Comparison of ENCODE assay signal across 12 cellular contexts in the genomic region with DNA sequence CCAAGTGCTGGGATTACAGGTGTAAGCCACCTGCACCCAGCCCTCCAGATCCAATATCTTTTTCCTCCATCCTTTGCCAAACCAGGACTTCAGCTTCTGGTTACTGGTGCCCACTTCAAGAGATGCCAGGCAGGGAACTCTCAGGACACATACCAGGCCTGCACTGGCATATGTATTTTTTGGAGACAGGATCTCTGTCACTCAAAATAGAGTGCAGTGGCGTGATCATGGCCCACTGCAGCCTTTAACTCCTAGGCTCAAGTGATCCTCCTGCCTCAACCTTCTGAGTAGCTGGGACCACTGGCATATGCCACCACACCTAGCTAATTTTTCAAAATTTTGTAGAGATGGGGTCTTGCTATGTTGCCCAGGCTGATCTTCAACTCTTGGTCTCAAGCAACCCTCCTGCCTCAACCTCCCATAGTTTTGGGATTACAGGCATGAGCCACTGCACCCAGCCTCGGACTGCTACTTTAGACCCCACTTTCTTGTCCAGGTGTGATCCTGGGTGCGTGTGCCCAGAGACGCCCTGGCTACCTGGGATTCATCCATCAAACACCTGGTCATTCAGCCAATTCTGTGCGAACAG. TPM values are rescaled to one million over a fixed set of nuclear protein-coding genes. Genes with fewer than 3 reads are reported as not detected.
DNase-seq lines count a peak whose midpoint lies in the region; ATAC-seq and TF ChIP-seq lines count a peak whose summit lies in the region.
"Had no signal": no experiment of that assay in that cellular context is flagged by ENCODE, and none has a peak within 500 bp of the region (broad histone marks: within the 10 kb centered on the region; RNA-seq: fewer than 3 reads in every experiment).

No MANE protein-coding gene starts in this region.

- H3K9me3 ChIP-seq in stomach smooth muscle (ENCODE audit: control insufficient read depth in 2 of 2, low read length in 2 of 2) = no peaks in the 10 kb centered on the region
- H3K9me3 ChIP-seq: body of pancreas had no signal

- no peaks in the 10 kb centered on the region for H3K27me3 ChIP-seq in stomach smooth muscle (ENCODE audit: control insufficient read depth in 1 of 2, insufficient read depth in 2 of 2, low read length in 2 of 2)
- H3K27me3 ChIP-seq: body of pancreas had no signal

- H3K4me1 Mint-ChIP-seq in activated CD4-positive, alpha-beta T cell treated with anti-CD3 and anti-CD28 coated beads, Interleukin-2, amount 10 ng/mL, durations not matched to agents 24 days and 14 days = peaks cover 43% of the 10 kb centered on the region
- H3K4me1 Mint-ChIP-seq in activated naive CD8-positive, alpha-beta T cell treated with anti-CD3 and anti-CD28 coated beads, Interleukin-2, amount 50 U/mL, for 24 hours = peaks cover 83% of the 10 kb centered on the region
- H3K4me1 Mint-ChIP-seq in endothelial cell (ENCODE audit: unreplicated experiment) = peaks cover 5% of the 10 kb centered on the region

- no peak for DNase-seq in activated CD4-positive, alpha-beta T cell treated with anti-CD3 and anti-CD28 coated beads, Interleukin-2, amount 10 ng/mL, durations not matched to agents 24 days and 14 days
- no peak for DNase-seq in activated CD4-positive, alpha-beta T cell treated with anti-CD3 and anti-CD28 coated beads, Interleukin-2, amount 50 U/mL, for 4 hours
- no peak for DNase-seq in activated naive CD8-positive, alpha-beta T cell treated with anti-CD3 and anti-CD28 coated beads, Interleukin-2, amount 50 U/mL, for 24 hours
- DNase-seq in left lobe of liver (ENCODE audit: low spot score) (peak; percentile 40), endothelial cell (ENCODE audit: low spot score) (no peak), foreskin fibroblast (no peak)
- DNase-seq: CD8-positive, alpha-beta T cell; effector memory CD4-positive, alpha-beta T cell had no signal

- H3K4me1 ChIP-seq in stomach smooth muscle (ENCODE audit: control insufficient read depth, insufficient read depth, low read length) = peaks cover 16% of the 10 kb centered on the region
- H3K4me1 ChIP-seq: body of pancreas had no signal

- H3K27ac ChIP-seq in stomach smooth muscle (ENCODE audit: low read length) = peak overlapping the region; percentile 49

- TF ChIP-seq CTCF in endothelial cell (IDR thresholded peaks at IDR 0.05; ENCODE audit: unreplicated experiment) (no peak), foreskin fibroblast (IDR thresholded peaks at IDR 0.05; ENCODE audit: low read depth, low read length) (no peak)

- H3K36me3 ChIP-seq in stomach smooth muscle (ENCODE audit: control insufficient read depth in 2 of 2, insufficient read depth in 2 of 2, low read length in 2 of 2) = no peaks in the 10 kb centered on the region

- peak overlapping the region; percentile 94 for H3K27ac Mint-ChIP-seq in activated CD4-positive, alpha-beta T cell treated with anti-CD3 and anti-CD28 coated beads, Interleukin-2, amount 10 ng/mL, durations not matched to agents 24 days and 14 days
- H3K27ac Mint-ChIP-seq in activated naive CD8-positive, alpha-beta T cell treated with anti-CD3 and anti-CD28 coated beads, Interleukin-2, amount 50 U/mL, for 24 hours = peak overlapping the region; percentile 98
- H3K27ac Mint-ChIP-seq in endothelial cell (ENCODE audit: unreplicated experiment) = no peak overlapping the region
- H3K27ac Mint-ChIP-seq: CD8-positive, alpha-beta T cell had no signal

- H3K4me3 Mint-ChIP-seq in activated CD4-positive, alpha-beta T cell treated with anti-CD3 and anti-CD28 coated beads, Interleukin-2, amount 10 ng/mL, durations not matched to agents 24 days and 14 days = peak overlapping the region; percentile 74
- H3K4me3 Mint-ChIP-seq in activated naive CD8-positive, alpha-beta T cell treated with anti-CD3 and anti-CD28 coated beads, Interleukin-2, amount 50 U/mL, for 24 hours = peak overlapping the region; percentile 75
- no peak overlapping the region for H3K4me3 Mint-ChIP-seq in endothelial cell (ENCODE audit: unreplicated experiment)
- H3K4me3 Mint-ChIP-seq: CD8-positive, alpha-beta T cell had no signal

- ATAC-seq in activated naive CD8-positive, alpha-beta T cell treated with anti-CD3 and anti-CD28 coated beads, Interleukin-2, amount 50 U/mL, for 24 hours = no peak
- ATAC-seq in left lobe of liver = no peak
- no peak for ATAC-seq in HG02884 (IDR thresholded peaks at IDR 0.05; ENCODE audit: unreplicated experiment)
- ATAC-seq: CD8-positive, alpha-beta T cell; GM12878 had no signal

- no peak overlapping the region for H3K9ac ChIP-seq in stomach smooth muscle (ENCODE audit: low read length in 2 of 2)

- H3K36me3 Mint-ChIP-seq in activated CD4-positive, alpha-beta T cell treated with anti-CD3 and anti-CD28 coated beads, Interleukin-2, amount 10 ng/mL, durations not matched to agents 24 days and 14 days (ENCODE audit: low read depth) = peaks cover 8% of the 10 kb centered on the region
- peaks cover 34% of the 10 kb centered on the region for H3K36me3 Mint-ChIP-seq in activated naive CD8-positive, alpha-beta T cell treated with anti-CD3 and anti-CD28 coated beads, Interleukin-2, amount 50 U/mL, for 24 hours (ENCODE audit: low read depth)
- no peaks in the 10 kb centered on the region for H3K36me3 Mint-ChIP-seq in endothelial cell (ENCODE audit: low read depth, unreplicated experiment)
- H3K36me3 Mint-ChIP-seq: CD8-positive, alpha-beta T cell had no signal

- H3K9me3 Mint-ChIP-seq in activated CD4-positive, alpha-beta T cell treated with anti-CD3 and anti-CD28 coated beads, Interleukin-2, amount 10 ng/mL, durations not matched to agents 24 days and 14 days = peaks cover 3% of the 10 kb centered on the region
- H3K9me3 Mint-ChIP-seq in activated naive CD8-positive, alpha-beta T cell treated with anti-CD3 and anti-CD28 coated beads, Interleukin-2, amount 50 U/mL, for 24 hours = peaks cover 9% of the 10 kb centered on the region
- no peaks in the 10 kb centered on the region for H3K9me3 Mint-ChIP-seq in endothelial cell (ENCODE audit: unreplicated experiment)
- H3K9me3 Mint-ChIP-seq: CD8-positive, alpha-beta T cell had no signal

- H3K4me3 ChIP-seq in stomach smooth muscle (ENCODE audit: low read length in 2 of 2) (no peak overlapping the region), foreskin fibroblast (ENCODE audit: low read depth in 1 of 2, low read length in 2 of 2) (no peak overlapping the region)
- H3K4me3 ChIP-seq: body of pancreas, GM12878 had no signal

- intact Hi-C loops in activated CD4-positive, alpha-beta T cell treated with anti-CD3 and anti-CD28 coated beads, Interleukin-2, amount 10 ng/mL, durations not matched to agents 24 days and 14 days (cut with micrococcal nuclease) = no loop called here

- no peaks in the 10 kb centered on the region for H3K27me3 Mint-ChIP-seq in activated CD4-positive, alpha-beta T cell treated with anti-CD3 and anti-CD28 coated beads, Interleukin-2, amount 10 ng/mL, durations not matched to agents 24 days and 14 days
- H3K27me3 Mint-ChIP-seq in activated naive CD8-positive, alpha-beta T cell treated with anti-CD3 and anti-CD28 coated beads, Interleukin-2, amount 50 U/mL, for 24 hours = peaks cover 2% of the 10 kb centered on the region
- H3K27me3 Mint-ChIP-seq in endothelial cell (ENCODE audit: unreplicated experiment) = no peaks in the 10 kb centered on the region

RNA-seq across cellular contexts. Expression of a gene that starts 55.8 kb away (rescaled TPM):
- 15.5 and 17.0 TPM in 2 replicates for total RNA-seq in activated CD4-positive, alpha-beta T cell treated with anti-CD3 and anti-CD28 coated beads, Interleukin-2, amount 10 ng/mL, durations not matched to agents 24 days and 14 days
- total RNA-seq in left lobe of liver = 12.2 TPM
- total RNA-seq in endothelial cell (ENCODE audit: unreplicated experiment) = 9.9 TPM
